8 cellular contexts compared by ENCODE assay signal in genomic region chr3:47010050-47010712, GRCh38. TPM values are rescaled to one million over a fixed set of nuclear protein-coding genes. Genes with fewer than 3 reads are reported as not detected.
DNase-seq lines count a peak whose midpoint lies in the region; ATAC-seq, FAIRE-seq and TF ChIP-seq lines count a peak whose summit lies in the region.

No MANE protein-coding gene starts in this region.

- dilution Hi-C loops in endothelial cell of umbilical vein (cut with MboI; ENCODE audit: extremely low pct_ligation_motif_present, low sequenced_read_pairs) = no loop called here

- H3K9me3 Mint-ChIP-seq in IgD-negative memory B cell (no peaks in the 10 kb centered on the region), natural killer cell (no peaks in the 10 kb centered on the region)

- H3K27me3 Mint-ChIP-seq in IgD-negative memory B cell = no peaks in the 10 kb centered on the region
- H3K27me3 Mint-ChIP-seq in natural killer cell (ENCODE audit: low read depth in 2 of 2) = no peaks in the 10 kb centered on the region

- peak overlapping the region; percentile 82 to 93 (median 87) for H3K27ac Mint-ChIP-seq in IgD-negative memory B cell
- H3K27ac Mint-ChIP-seq in natural killer cell = peak overlapping the region; percentile 87 to 93

- H3K27ac ChIP-seq in endothelial cell of umbilical vein (ENCODE audit: insufficient read depth, low read depth, low read length) = peak overlapping the region; percentile 71

- no peaks in the 10 kb centered on the region for H3K9me1 ChIP-seq in endothelial cell of umbilical vein (replicated peaks; ENCODE audit: control insufficient read depth, extremely low read depth, insufficient read depth, low read length)

- H3K4me1 Mint-ChIP-seq in IgD-negative memory B cell (peaks cover 0 to 3% (median 1%) of the 10 kb centered on the region in 3 donors), natural killer cell (peaks cover 12 to 23% of the 10 kb centered on the region in 2 donors)

- POLR2A ChIA-PET in AG04449 (lab: Yijun Ruan, JAX) (interaction anchor here (1.2 kb wide), 1 partner anchor 31 kb away, joined by 4 read pairs; the partner anchor contains the start of gene NBEAL2), endothelial cell of umbilical vein (lab: Charles Lee) (no interaction called here)

- no peaks in the 10 kb centered on the region for H3K36me3 Mint-ChIP-seq in IgD-negative memory B cell
- H3K36me3 Mint-ChIP-seq in natural killer cell = no peaks in the 10 kb centered on the region

- intact Hi-C loops in endothelial cell of umbilical vein (cut with micrococcal nuclease) (loop anchor here (10.0 kb wide), 1 partner anchor 365 kb away; no protein-coding TSS in a partner anchor), natural killer cell (cut with micrococcal nuclease) (no loop called here)

- H3K79me2 ChIP-seq in endothelial cell of umbilical vein (ENCODE audit: control insufficient read depth, insufficient read depth, low read length) = no peaks in the 10 kb centered on the region

- peak; percentile 3 for TF ChIP-seq CTCF in AG04449 (IDR thresholded peaks at IDR 0.05; ENCODE audit: insufficient read depth, low read length, missing control alignments)
- TF ChIP-seq CTCF in endothelial cell of umbilical vein (IDR thresholded peaks at IDR 0.05; ENCODE audit: extremely low read depth in 1 of 2, insufficient read depth in 1 of 2, low read depth in 1 of 2, low read length in 2 of 2) = no peak
- no peak for TF ChIP-seq CTCF in natural killer cell (IDR thresholded peaks at IDR 0.05)

- H3K4me3 Mint-ChIP-seq in IgD-negative memory B cell (peak overlapping the region; percentile 72 to 90 (median 78)), natural killer cell (peak overlapping the region; percentile 83)

- H3K4me3 ChIP-seq in AG04449 (ENCODE audit: low read depth, low read length) = peak overlapping the region; percentile 65
- peak overlapping the region in 1 of 3 experiments; percentile 56 for H3K4me3 ChIP-seq in endothelial cell of umbilical vein (replicated peaks in 1 of 3; ENCODE audit: insufficient read depth in 1 of 3, low read depth in 1 of 3, low read length in 3 of 3)

- H4K20me1 ChIP-seq in endothelial cell of umbilical vein (replicated peaks; ENCODE audit: control insufficient read depth, extremely low read depth, insufficient read depth, low read length) = no peaks in the 10 kb centered on the region

- CTCF ChIA-PET in AG04449 (lab: Yijun Ruan, JAX) (no interaction called here), endothelial cell of umbilical vein (lab: Charles Lee) (interaction anchor here (0.9 to 2.0 kb wide), 3 partner anchors 87 to 314 kb away, joined by 4 to 7 read pairs (median 6); no protein-coding TSS in a partner anchor)

- no peak for ATAC-seq in natural killer cell
- ATAC-seq in GM21367 (IDR thresholded peaks at IDR 0.05; ENCODE audit: unreplicated experiment) = no peak

- no TSS peak for BruUV-seq in endothelial cell of umbilical vein (replicated peaks; lab: Mats Ljungman, UMichigan)

- H3K27me3 ChIP-seq in endothelial cell of umbilical vein (ENCODE audit: control insufficient read depth in 2 of 2, insufficient read depth in 2 of 2, low read length in 2 of 2) = no peaks in the 10 kb centered on the region

- FAIRE-seq in endothelial cell of umbilical vein (lab: Jason Lieb, UNC) = no peak

- peak overlapping the region; percentile 76 for H3K9ac ChIP-seq in endothelial cell of umbilical vein (replicated peaks; ENCODE audit: extremely low read depth, insufficient read depth, low read length)

- no peak for TF ChIP-seq POLR2A in endothelial cell of umbilical vein (IDR thresholded peaks at IDR 0.05; ENCODE audit: low read depth, low read length)

- H3K4me1 ChIP-seq in endothelial cell of umbilical vein (ENCODE audit: control insufficient read depth, extremely low read depth, insufficient read depth, low read length) = peaks cover 6% of the 10 kb centered on the region

- H3K36me3 ChIP-seq in endothelial cell of umbilical vein (ENCODE audit: control insufficient read depth in 2 of 2, extremely low read depth in 1 of 2, insufficient read depth in 2 of 2, low read length in 2 of 2) = peaks cover under 1 to 8% of the 10 kb centered on the region in 2 experiments

- H3K4me2 ChIP-seq in endothelial cell of umbilical vein (ENCODE audit: insufficient read depth, low read length) = peak overlapping the region; percentile 68

- H2AFZ ChIP-seq in endothelial cell of umbilical vein (ENCODE audit: low read depth, low read length) = peak overlapping the region; percentile 84

- no peaks in the 10 kb centered on the region for H3K9me3 ChIP-seq in endothelial cell of umbilical vein (replicated peaks; ENCODE audit: control insufficient read depth, insufficient read depth, low read length)

- DNase-seq in AG04449 (ENCODE audit: low read depth, low spot score) = no peak
- no peak for DNase-seq in endothelial cell of umbilical vein (ENCODE audit: low read depth, low spot score)
- DNase-seq in natural killer cell = no peak
- no peak for DNase-seq in NCI-H1436 (lab: John Stamatoyannopoulos, UW)
- DNase-seq in NCI-H128 (lab: John Stamatoyannopoulos, UW; ENCODE audit: unreplicated experiment) = no peak
- DNase-seq in NCI-H146 (lab: John Stamatoyannopoulos, UW) = no peak

TF ChIP-seq in endothelial cell of umbilical vein, 7 proteins besides CTCF, POLR2A, EP300 and RAD21:
- TF ChIP-seq EZH2 (IDR thresholded peaks at IDR 0.05; ENCODE audit: borderline replicate concordance, low read depth, low read length, severe bottlenecking) (no peak), JUN (IDR thresholded peaks at IDR 0.05; ENCODE audit: borderline replicate concordance, insufficient read depth, insufficient read length, low read depth) (no peak), POLR2AphosphoS5 (IDR thresholded peaks at IDR 0.05; ENCODE audit: insufficient read depth, low read depth, low read length) (no peak), MYC (IDR thresholded peaks at IDR 0.05; ENCODE audit: low read depth, low read length) (no peak), FOS (IDR thresholded peaks at IDR 0.05; ENCODE audit: borderline replicate concordance, insufficient read depth, low read length) (no peak), GATA2 (IDR thresholded peaks at IDR 0.05; ENCODE audit: insufficient read depth, insufficient read length, low read depth, low read length) (no peak), MAX (IDR thresholded peaks at IDR 0.05; ENCODE audit: insufficient read depth, insufficient read length) (no peak)

RNA-seq across cellular contexts. Expression of gene NBEAL2, which starts 30.7 kb away (rescaled TPM):
- polyA plus RNA-seq in IgD-negative memory B cell (6.7 TPM), endothelial cell of umbilical vein (48.0 and 51.9 TPM in 2 replicates)
- total RNA-seq in endothelial cell of umbilical vein (84.7 and 90.1 TPM in 2 replicates), natural killer cell (100 to 1,000 TPM; 453 to 536 (median 532) TPM)
- polyA plus RNA-seq in endothelial cell of umbilical vein (2011; cell fraction: cytosol; rRNA removed) = 18.2 and 22.1 TPM in 2 replicates
- 329 and 436 TPM in 2 replicates for polyA plus RNA-seq in endothelial cell of umbilical vein (2011; cell fraction: nucleus; rRNA removed)
- polyA plus RNA-seq in endothelial cell of umbilical vein (2012) = 38.7 and 46.6 TPM in 2 replicates
- 38.0 and 60.8 TPM in 2 replicates for polyA minus RNA-seq in endothelial cell of umbilical vein
- polyA minus RNA-seq in endothelial cell of umbilical vein (2011; cell fraction: cytosol; rRNA and poly(A)+ RNA removed) = 8.8 TPM
- polyA minus RNA-seq in endothelial cell of umbilical vein (2011; cell fraction: nucleus; rRNA and poly(A)+ RNA removed) = 67.7 and 92.5 TPM in 2 replicates

RNA-seq across cellular contexts. Expression of gene CCDC12, which starts 33.6 kb away (rescaled TPM):
- polyA plus RNA-seq in IgD-negative memory B cell (151 TPM), endothelial cell of umbilical vein (31.2 and 35.1 TPM in 2 replicates)
- total RNA-seq in endothelial cell of umbilical vein (45.0 and 50.5 TPM in 2 replicates), natural killer cell (100 to 1,000 TPM; 104 to 114 (median 111) TPM)
- polyA plus RNA-seq in endothelial cell of umbilical vein (2011; cell fraction: cytosol; rRNA removed) = 48.1 and 49.0 TPM in 2 replicates
- polyA plus RNA-seq in endothelial cell of umbilical vein (2011; cell fraction: nucleus; rRNA removed) = 58.5 and 62.2 TPM in 2 replicates
- 24.0 and 28.2 TPM in 2 replicates for polyA plus RNA-seq in endothelial cell of umbilical vein (2012)
- 64.5 and 73.4 TPM in 2 replicates for polyA minus RNA-seq in endothelial cell of umbilical vein
- polyA minus RNA-seq in endothelial cell of umbilical vein (2011; cell fraction: cytosol; rRNA and poly(A)+ RNA removed) = 13.3 TPM
- 64.2 and 70.6 TPM in 2 replicates for polyA minus RNA-seq in endothelial cell of umbilical vein (2011; cell fraction: nucleus; rRNA and poly(A)+ RNA removed)
